Comparison of ENCODE assay signal across 8 cellular contexts in genomic region chr16:3019594-3020246, GRCh38. TPM values are rescaled to one million over a fixed set of nuclear protein-coding genes. Genes with fewer than 3 reads are reported as not detected.
DNase-seq lines count a peak whose midpoint lies in the region; ATAC-seq and TF ChIP-seq lines count a peak whose summit lies in the region.

No MANE protein-coding gene starts in this region.

- H3K27ac ChIP-seq in GM23248 (peak overlapping the region; percentile 100), SU-DHL-6 (ENCODE audit: low read depth, low read length) (no peak overlapping the region)

- no peaks in the 10 kb centered on the region for H3K9me3 ChIP-seq in GM23248 (ENCODE audit: low read depth)
- H3K9me3 ChIP-seq in SU-DHL-6 (ENCODE audit: insufficient read depth, low read length), result no peaks in the 10 kb centered on the region

- in situ Hi-C loops in GM23248 (cut with MboI), result no loop called here

- peaks cover 9% of the 10 kb centered on the region for H3K4me1 ChIP-seq in GM23248 (ENCODE audit: insufficient read depth)

- peaks cover 13% of the 10 kb centered on the region for H3F3A ChIP-seq in GM23248 (ENCODE audit: insufficient read depth)
- H3F3A ChIP-seq in SU-DHL-6 (ENCODE audit: insufficient read depth), result peaks cover 18% of the 10 kb centered on the region

- no peak for TF ChIP-seq CTCF in SU-DHL-6 (IDR thresholded peaks at IDR 0.05; ENCODE audit: insufficient read depth, low read length, poor library complexity, severe bottlenecking)
- no peak for TF ChIP-seq CTCF in fibroblast of villous mesenchyme (IDR thresholded peaks at IDR 0.05; ENCODE audit: insufficient read depth, low read depth, low read length)

- H3K9ac ChIP-seq in GM23248 (peak overlapping the region; percentile 98; the same call in 1 of the 2 replicates), SU-DHL-6 (ENCODE audit: low read length) (peak overlapping the region; percentile 68; the same call in 1 of the 2 replicates)

- no peak for ATAC-seq in HG03520 (IDR thresholded peaks at IDR 0.05; ENCODE audit: unreplicated experiment)

- 30 to 32% methylated on average over 39 to 40 of the region's 40 CpGs for WGBS in GM23248 (ENCODE audit: low coverage in 1 of 2, low lambda C conversion rate in 2 of 2, missing lambda C conversion rate in 2 of 2), 2 experiments

- peak overlapping the region; percentile 74 for H3K4me2 ChIP-seq in GM23248 (ENCODE audit: unreplicated experiment)
- H3K4me2 ChIP-seq in SU-DHL-6 (ENCODE audit: low read depth, low read length, poor library complexity, severe bottlenecking), result peak overlapping the region; percentile 97

- no peaks in the 10 kb centered on the region for H3K27me3 ChIP-seq in GM23248 (replicated peaks; ENCODE audit: insufficient read depth)
- no peaks in the 10 kb centered on the region for H3K27me3 ChIP-seq in SU-DHL-6 (ENCODE audit: low read length)

- H3K79me2 ChIP-seq in GM23248 (ENCODE audit: insufficient read depth), result no peaks in the 10 kb centered on the region
- H3K79me2 ChIP-seq in SU-DHL-6 (ENCODE audit: insufficient read depth, low read length), result no peaks in the 10 kb centered on the region

- H3K9me2 ChIP-seq in GM23248 (ENCODE audit: insufficient read depth) (no peaks in the 10 kb centered on the region), SU-DHL-6 (replicated peaks; ENCODE audit: insufficient read depth, low read length) (no peaks in the 10 kb centered on the region)

- H3K4me3 ChIP-seq in GM23248 (peak overlapping the region; percentile 86), SU-DHL-6 (ENCODE audit: insufficient read depth, low read length, poor library complexity, severe bottlenecking) (peak overlapping the region; percentile 65), fibroblast of villous mesenchyme (ENCODE audit: low read depth, low read length) (peak overlapping the region; percentile 70), skeletal muscle cell (ENCODE audit: low read depth, low read length) (peak overlapping the region; percentile 69)

- DNase-seq in GM23248 (no peak), fibroblast of villous mesenchyme (ENCODE audit: low read depth) (no peak), skeletal muscle cell (ENCODE audit: low read depth) (no peak), NCI-H226 (no peak), NCI-H1694 treated with DMSO at 0.1 percent for 48 hours (lab: John Stamatoyannopoulos, UW) (no peak)
- no peak for DNase-seq in activated effector memory CD4-positive, alpha-beta T cell treated with Interleukin-2 at 50 U/mL for 16 hours

- H2AFZ ChIP-seq in GM23248 (peak overlapping the region; percentile 53; the same call in 1 of the 2 replicates), SU-DHL-6 (ENCODE audit: low read depth, low read length, severe bottlenecking) (no peak overlapping the region)

- H4K20me1 ChIP-seq in GM23248 (ENCODE audit: insufficient read depth), result no peaks in the 10 kb centered on the region
- no peaks in the 10 kb centered on the region for H4K20me1 ChIP-seq in SU-DHL-6 (ENCODE audit: low read depth, low read length)

- H3K36me3 ChIP-seq in GM23248 (ENCODE audit: low read depth) (peaks cover 2% of the 10 kb centered on the region; the same call in 1 of the 2 replicates), SU-DHL-6 (ENCODE audit: low read length) (no peaks in the 10 kb centered on the region)

RNA-seq across cellular contexts. Expression of gene TNFRSF12A, which starts 0.4 kb away (rescaled TPM):
- 700 and 735 TPM in 2 replicates for total RNA-seq in GM23248 (2014; rRNA removed; shearing (Covaris generic))
- 864 and 895 TPM in 2 replicates for polyA plus RNA-seq in GM23248 (2016; fragmentation: Nextera tagmentation; extraction: Ambion mirVana)
- 196 and 201 TPM in 2 replicates for total RNA-seq in fibroblast of villous mesenchyme

RNA-seq across cellular contexts. Expression of gene CLDN6, which starts 1.7 kb away (rescaled TPM):
- not detected in 2 replicates for total RNA-seq in GM23248 (2014; rRNA removed; shearing (Covaris generic))
- polyA plus RNA-seq in GM23248 (2016; fragmentation: Nextera tagmentation; extraction: Ambion mirVana), result 0.32 and 0.33 TPM in 2 replicates
- total RNA-seq in fibroblast of villous mesenchyme, result not detected in 2 replicates

RNA-seq across cellular contexts. Expression of gene HCFC1R1, which starts 4.0 kb away (rescaled TPM):
- 5.8 and 7.2 TPM in 2 replicates for total RNA-seq in GM23248 (2014; rRNA removed; shearing (Covaris generic))
- 53.2 and 60.4 TPM in 2 replicates for polyA plus RNA-seq in GM23248 (2016; fragmentation: Nextera tagmentation; extraction: Ambion mirVana)
- total RNA-seq in fibroblast of villous mesenchyme, result 28.1 and 31.9 TPM in 2 replicates

RNA-seq across cellular contexts. Expression of gene THOC6, which starts 4.1 kb away (rescaled TPM):
- total RNA-seq in GM23248 (2014; rRNA removed; shearing (Covaris generic)), result 12.3 and 17.7 TPM in 2 replicates
- 18.1 and 22.4 TPM in 2 replicates for polyA plus RNA-seq in GM23248 (2016; fragmentation: Nextera tagmentation; extraction: Ambion mirVana)
- 28.1 and 29.6 TPM in 2 replicates for total RNA-seq in fibroblast of villous mesenchyme

RNA-seq across cellular contexts. Expression of gene CLDN9, which starts 7.0 kb away (rescaled TPM):
- total RNA-seq in GM23248 (2014; rRNA removed; shearing (Covaris generic)), result not detected in 2 replicates
- 0.09 TPM in 1 of 2 replicates, not detected in the other for polyA plus RNA-seq in GM23248 (2016; fragmentation: Nextera tagmentation; extraction: Ambion mirVana)
- total RNA-seq in fibroblast of villous mesenchyme, result not detected in 2 replicates
